ENCODE assay signal across 26 cellular contexts in the genomic region with DNA sequence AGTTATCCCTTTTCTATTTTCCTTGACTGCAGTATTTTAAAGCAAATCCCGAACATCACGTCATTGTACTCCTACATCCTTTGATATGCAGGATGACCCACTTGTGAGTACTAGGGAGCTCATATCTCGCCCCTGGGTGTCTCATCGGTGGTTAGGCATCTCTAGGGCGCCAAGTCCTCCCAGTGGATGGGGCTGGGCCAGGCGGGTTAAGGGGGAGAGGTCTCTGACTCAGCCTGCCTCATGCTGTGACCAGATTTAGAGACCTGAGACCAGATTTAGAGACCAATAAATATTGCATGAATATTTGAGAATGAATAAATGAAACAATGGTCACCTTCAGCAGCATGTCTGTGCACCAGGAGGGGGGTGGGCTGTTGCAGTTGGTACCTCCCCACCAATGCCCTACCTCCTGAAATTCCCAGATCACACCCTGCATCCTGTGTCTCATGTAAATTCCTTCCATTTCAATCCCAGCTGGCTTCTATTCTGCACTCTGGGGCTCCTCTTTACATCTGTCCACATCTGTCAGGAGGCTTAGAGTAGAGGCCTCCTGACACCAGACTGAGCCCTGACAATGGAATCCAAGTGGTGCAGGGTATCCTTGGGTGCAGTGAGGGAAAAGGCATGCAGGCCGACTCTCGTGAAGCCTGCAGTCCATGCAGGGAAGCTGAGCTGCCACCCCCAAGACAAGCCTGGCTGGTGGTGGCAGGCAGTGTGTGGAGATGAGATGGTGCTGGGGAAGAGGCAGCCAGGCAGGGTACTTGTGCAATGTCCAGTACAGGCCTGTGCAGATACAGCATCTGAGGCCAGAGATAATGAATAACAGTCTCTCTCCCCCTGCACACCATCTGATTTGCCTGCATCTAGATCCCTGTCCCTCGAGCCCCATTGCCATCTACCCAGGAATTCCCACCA. TPM values are rescaled to one million over a fixed set of nuclear protein-coding genes. Genes with fewer than 3 reads are reported as not detected.
DNase-seq lines count a peak whose midpoint lies in the region; ATAC-seq, FAIRE-seq and TF ChIP-seq lines count a peak whose summit lies in the region.
"Had no signal": no experiment of that assay in that cellular context is flagged by ENCODE, and none has a peak within 500 bp of the region (broad histone marks: within the 10 kb centered on the region; RNA-seq: fewer than 3 reads in every experiment).

No MANE protein-coding gene starts in this region.

- no peak overlapping the region for H3K4me3 ChIP-seq in bronchial epithelial cell (ENCODE audit: low read depth, low read length)
- H3K4me3 ChIP-seq: heart right ventricle, left ventricle myocardium inferior, ovary, sigmoid colon, upper lobe of left lung had no signal

- H3K9me3 Mint-ChIP-seq in nephron progenitor cell = peaks cover 4% of the 10 kb centered on the region
- H3K9me3 Mint-ChIP-seq: activated CD4-positive, alpha-beta T cell treated with anti-CD3 and anti-CD28 coated beads, Interleukin-2, amount 10 ng/mL, durations not matched to agents 7 days and 5 days; activated T-helper 2 cell treated with anti-CD3 and anti-CD28 coated beads, Interferon-gamma antibody, Interleukin-2, Interleukin-4, amounts not matched to agents 10 μg/mL and 5 μg/mL and 100 μg/mL, durations not matched to agents 14 hours and 24 hours and 36 hours; endodermal cell; naive thymus-derived CD8-positive, alpha-beta T cell had no signal

- H3K27me3 Mint-ChIP-seq in nephron progenitor cell (ENCODE audit: low read depth, poor library complexity) = peaks cover 49% of the 10 kb centered on the region

- FAIRE-seq in bronchial epithelial cell (lab: Jason Lieb, UNC) = peak; percentile 55
- FAIRE-seq: colon, RCC 7860 had no signal

- no peaks in the 10 kb centered on the region for H3K27me3 ChIP-seq in bronchial epithelial cell (ENCODE audit: control insufficient read depth, insufficient read depth, low read length)
- H3K27me3 ChIP-seq: ovary, sigmoid colon, upper lobe of left lung had no signal

- H3K4me3 Mint-ChIP-seq in nephron progenitor cell = no peak overlapping the region
- H3K4me3 Mint-ChIP-seq: activated CD4-positive, alpha-beta T cell treated with anti-CD3 and anti-CD28 coated beads, Interleukin-2, amount 10 ng/mL, durations not matched to agents 7 days and 5 days; brain; endodermal cell; mesothelial cell of epicardium; naive thymus-derived CD8-positive, alpha-beta T cell had no signal

- no peak overlapping the region for H3K27ac Mint-ChIP-seq in nephron progenitor cell
- H3K27ac Mint-ChIP-seq: activated CD4-positive, alpha-beta T cell treated with anti-CD3 and anti-CD28 coated beads, Interleukin-2, amount 10 ng/mL, durations not matched to agents 7 days and 5 days; activated T-helper 2 cell treated with anti-CD3 and anti-CD28 coated beads, Interferon-gamma antibody, Interleukin-2, Interleukin-4, amounts not matched to agents 10 μg/mL and 5 μg/mL and 100 μg/mL, durations not matched to agents 14 hours and 24 hours and 36 hours; brain; endodermal cell; mesothelial cell of epicardium had no signal

- peak; percentile 70 for DNase-seq in Daoy (ENCODE audit: low read depth)
- peak; percentile 62 for DNase-seq in LHCN-M2 (ENCODE audit: low read depth)
- no peak for DNase-seq in bronchial epithelial cell (ENCODE audit: low read depth)
- peak; percentile 62 for DNase-seq in mesenteric fat pad (ENCODE audit: low spot score)
- no peak for DNase-seq in nephron progenitor cell
- no peak for DNase-seq in pons (ENCODE audit: low spot score)
- DNase-seq: activated CD4-positive, alpha-beta T cell treated with anti-CD3 and anti-CD28 coated beads, Interleukin-2, amount 10 ng/mL, durations not matched to agents 7 days and 5 days; endodermal cell; heart right ventricle; left ventricle myocardium inferior; naive thymus-derived CD8-positive, alpha-beta T cell; NK-92 treated with Interleukin-12 subunit alpha and Interleukin-12 subunit beta, amount 100 ng/mL, for 24 hours; ovary; sigmoid colon; stimulated activated CD8-positive, alpha-beta memory T cell treated with anti-CD3 and anti-CD28 coated beads, Interleukin-4, amount 100 ng/mL, for 48 hours; T-helper 2 cell; upper lobe of left lung; WERI-Rb-1 had no signal

- TF ChIP-seq CTCF in bronchial epithelial cell (IDR thresholded peaks at IDR 0.05; ENCODE audit: insufficient read depth, low read length, severe bottlenecking) = no peak
- no peak for TF ChIP-seq CTCF in nephron progenitor cell (IDR thresholded peaks at IDR 0.05)

- peaks cover 21% of the 10 kb centered on the region for H3K4me1 Mint-ChIP-seq in nephron progenitor cell
- H3K4me1 Mint-ChIP-seq: endodermal cell, mesothelial cell of epicardium had no signal

- no peaks in the 10 kb centered on the region for H3K36me3 ChIP-seq in bronchial epithelial cell (ENCODE audit: control insufficient read depth, insufficient read depth, low read length)
- H3K36me3 ChIP-seq: heart right ventricle, left ventricle myocardium inferior, ovary, sigmoid colon, upper lobe of left lung, WERI-Rb-1 had no signal

- ATAC-seq in HG02759 (IDR thresholded peaks at IDR 0.05; ENCODE audit: unreplicated experiment) = no peak
- ATAC-seq in HG03521 (IDR thresholded peaks at IDR 0.05; ENCODE audit: unreplicated experiment) = no peak
- ATAC-seq: heart right ventricle; naive thymus-derived CD8-positive, alpha-beta T cell had no signal

- no peaks in the 10 kb centered on the region for H3K36me3 Mint-ChIP-seq in nephron progenitor cell (ENCODE audit: low read depth)
- H3K36me3 Mint-ChIP-seq: brain; CD14-positive monocyte; mesothelial cell of epicardium; naive thymus-derived CD8-positive, alpha-beta T cell had no signal

RNA-seq across cellular contexts. Expression of a gene that starts 5.2 kb away (rescaled TPM):
- total RNA-seq in Daoy (2014; rRNA removed; shearing (Covaris generic)) = 0.34 and 1.1 TPM in 2 replicates
- total RNA-seq in LHCN-M2 (2014; rRNA removed) (6.7 and 7.3 TPM in 2 replicates), bronchial epithelial cell (under 0.01 and 0.13 TPM in 2 replicates), mesenteric fat pad (5.6 TPM)
- polyA plus RNA-seq in LHCN-M2 (2012) = 6.5 TPM
- total RNA-seq: naive thymus-derived CD8-positive, alpha-beta T cell had no signal
- polyA plus RNA-seq: CD14-positive monocyte; naive thymus-derived CD8-positive, alpha-beta T cell had no signal

Comparison
In these comparisons a context has a peak if more than half of its experiments do, and no peak if none do; other contexts are left out.
1. DNase-seq: peak in Daoy (single experiment), LHCN-M2 (single experiment) and mesenteric fat pad (single experiment); none in bronchial epithelial cell (single experiment), nephron progenitor cell (single experiment) and pons (single experiment).